19 cellular contexts compared by ENCODE assay signal in genomic region chr2:202721621-202722020, GRCh38.
DNase-seq lines count a peak whose midpoint lies in the region; ATAC-seq and TF ChIP-seq lines count a peak whose summit lies in the region.
"Had no signal": no experiment of that assay in that cellular context is flagged by ENCODE, and none has a peak within 500 bp of the region (broad histone marks: within the 10 kb centered on the region; RNA-seq: fewer than 3 reads in every experiment).

No MANE protein-coding gene starts in this region.

- peaks cover 6% of the 10 kb centered on the region; the same call in 1 of the 2 replicates for H3K9me3 ChIP-seq in NT2/D1 (ENCODE audit: insufficient read depth, low read length)
- H3K9me3 ChIP-seq in lower lobe of right lung: peaks cover 2% of the 10 kb centered on the region
- H3K9me3 ChIP-seq: mucosa of descending colon had no signal

- H3K4me3 ChIP-seq in NT2/D1 (ENCODE audit: insufficient read length, low read depth) (no peak overlapping the region), epithelial cell of proximal tubule (ENCODE audit: low read depth, low read length) (no peak overlapping the region), lower lobe of right lung (no peak overlapping the region)
- H3K4me3 ChIP-seq: mucosa of descending colon, thoracic aorta had no signal

- peaks cover 15% of the 10 kb centered on the region for H3K36me3 Mint-ChIP-seq in mesothelial cell of epicardium

- no peak overlapping the region for H3K4me3 Mint-ChIP-seq in mesothelial cell of epicardium
- H3K4me3 Mint-ChIP-seq: activated naive CD8-positive, alpha-beta T cell treated with anti-CD3 and anti-CD28 coated beads for 36 hours; immature natural killer cell had no signal

- TF ChIP-seq CTCF in epithelial cell of proximal tubule (conservative IDR thresholded peaks at IDR 0.05; ENCODE audit: low read depth, low read length): no peak
- no peak for TF ChIP-seq CTCF in mesothelial cell of epicardium (IDR thresholded peaks at IDR 0.05; ENCODE audit: unreplicated experiment)
- no peak for TF ChIP-seq CTCF in lower lobe of right lung (IDR thresholded peaks at IDR 0.05)

- no peaks in the 10 kb centered on the region for H3K36me3 ChIP-seq in NT2/D1 (ENCODE audit: insufficient read depth, insufficient read length, low read length)
- no peaks in the 10 kb centered on the region for H3K36me3 ChIP-seq in lower lobe of right lung
- H3K36me3 ChIP-seq: thoracic aorta had no signal

- H3K27ac ChIP-seq in lower lobe of right lung: no peak overlapping the region
- H3K27ac ChIP-seq: parathyroid adenoma, thoracic aorta had no signal

- no peaks in the 10 kb centered on the region for H3K27me3 ChIP-seq in NT2/D1 (ENCODE audit: insufficient read depth, insufficient read length)
- H3K27me3 ChIP-seq in lower lobe of right lung (ENCODE audit: low read depth): no peaks in the 10 kb centered on the region

- H3K9ac ChIP-seq in NT2/D1 (ENCODE audit: insufficient read length, low read depth): no peak overlapping the region
- H3K9ac ChIP-seq: parathyroid adenoma had no signal

- peak overlapping the region; percentile 64 for H3K27ac Mint-ChIP-seq in mesothelial cell of epicardium
- H3K27ac Mint-ChIP-seq: activated naive CD8-positive, alpha-beta T cell treated with anti-CD3 and anti-CD28 coated beads for 36 hours; immature natural killer cell had no signal

- H3K27me3 Mint-ChIP-seq in mesothelial cell of epicardium (ENCODE audit: low read depth): no peaks in the 10 kb centered on the region
- H3K27me3 Mint-ChIP-seq: activated naive CD8-positive, alpha-beta T cell treated with anti-CD3 and anti-CD28 coated beads for 36 hours had no signal

- H3K9me3 Mint-ChIP-seq in mesothelial cell of epicardium: peaks cover 5% of the 10 kb centered on the region

- peaks cover 12% of the 10 kb centered on the region for H3K4me1 Mint-ChIP-seq in mesothelial cell of epicardium

- ATAC-seq in lower lobe of right lung: no peak
- ATAC-seq: mucosa of descending colon had no signal

- DNase-seq in EL (peak; percentile 81), NT2/D1 (ENCODE audit: low read depth, low spot score) (peak; percentile 5), epithelial cell of proximal tubule (ENCODE audit: low read depth) (peak; percentile 57), mesothelial cell of epicardium (ENCODE audit: low spot score in 2 of 2, unreplicated experiment in 2 of 2) (no peak), NCI-H526 (lab: John Stamatoyannopoulos, UW) (no peak), anterior cingulate cortex (lab: John Stamatoyannopoulos, UW) (no peak), lower lobe of right lung (no peak)
- no peak for DNase-seq in activated CD8-positive, alpha-beta memory T cell treated with anti-CD3 and anti-CD28 coated beads for 24 hours
- DNase-seq: activated CD4-positive, CD25-positive, alpha-beta regulatory T cell treated with anti-CD3 and anti-CD28 coated beads, Interleukin-2, amount 50 U/mL, for 72 hours; activated naive CD8-positive, alpha-beta T cell treated with anti-CD3 and anti-CD28 coated beads for 36 hours; cortex of kidney; foreskin melanocyte; immature natural killer cell; mucosa of descending colon; NCI-H1105 treated with DMSO at 0.1 percent for 48 hours; stimulated activated CD4-positive, alpha-beta T cell treated with anti-CD3 and anti-CD28 coated beads, Interleukin-15, amount 100 ng/mL, for 24 hours; T-helper 1 cell had no signal

- intact Hi-C loops in lower lobe of right lung (cut with DNase I): no loop called here

- no peaks in the 10 kb centered on the region for H3K4me1 ChIP-seq in NT2/D1 (ENCODE audit: insufficient read depth, insufficient read length)
- no peaks in the 10 kb centered on the region for H3K4me1 ChIP-seq in lower lobe of right lung

Comparison
In these comparisons a context has a peak if more than half of its experiments do, and no peak if none do; other contexts are left out.
1. DNase-seq: peak in EL (single experiment), NT2/D1 (single experiment) and epithelial cell of proximal tubule (single experiment); none in mesothelial cell of epicardium (0 of 2), activated CD8-positive, alpha-beta memory T cell treated with anti-CD3 and anti-CD28 coated beads for 24 hours (single experiment), NCI-H526 (0 of 2), anterior cingulate cortex (0 of 58) and lower lobe of right lung (single experiment).